ENCODE assay signal across 10 cellular contexts in the genomic region with DNA sequence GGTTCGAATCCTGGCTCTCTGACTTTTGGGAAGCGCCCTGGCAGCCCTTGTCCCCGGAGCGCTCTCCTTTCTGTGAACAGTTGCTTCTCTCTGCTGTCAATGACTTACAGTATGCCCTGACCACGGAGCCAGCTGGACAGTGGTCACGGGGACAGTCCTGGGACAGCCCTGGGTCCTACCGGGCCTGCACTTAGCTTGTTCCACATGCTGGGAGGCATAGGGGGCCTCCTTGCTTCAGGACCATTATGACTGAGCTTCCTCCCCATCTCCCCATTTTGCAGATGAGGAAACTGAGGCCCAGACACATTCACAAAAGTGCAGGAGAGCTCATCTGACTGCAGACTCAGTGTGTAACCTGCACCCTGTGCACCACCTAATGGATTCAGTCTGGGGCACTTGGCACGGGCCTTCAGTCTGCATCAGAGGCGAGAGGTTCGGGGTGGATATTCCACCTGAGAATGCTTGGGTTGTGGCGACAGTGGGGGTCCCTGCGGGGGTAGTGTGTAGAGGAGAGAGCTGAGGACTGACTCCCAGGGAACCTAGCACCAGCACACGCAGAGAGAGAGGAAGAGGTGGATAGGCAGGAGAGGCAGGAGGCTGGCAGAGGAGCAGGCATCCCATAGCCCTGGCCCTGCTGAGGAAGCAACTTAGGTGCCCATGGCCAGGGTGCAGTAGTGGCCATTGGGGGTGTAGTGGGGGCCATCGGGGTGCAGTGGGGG. TPM values are rescaled to one million over a fixed set of nuclear protein-coding genes. Genes with fewer than 3 reads are reported as not detected.
A peak's percentile ranks its signal among the peaks of the same experiment; 100 is the strongest.
DNase-seq lines count a peak whose midpoint lies in the region; TF ChIP-seq lines count a peak whose summit lies in the region.
"Had no signal": no experiment of that assay in that cellular context is flagged by ENCODE, and none has a peak within 500 bp of the region (broad histone marks: within the 10 kb centered on the region; RNA-seq: fewer than 3 reads in every experiment).

No MANE protein-coding gene starts in this region.

- H3K27me3 ChIP-seq in A673 (replicated peaks; ENCODE audit: insufficient read depth, low read depth, low read length, poor library complexity) (no peaks in the 10 kb centered on the region), Peyer's patch (no peaks in the 10 kb centered on the region), esophagus (ENCODE audit: control insufficient read depth in 1 of 2, insufficient read depth in 2 of 2, low read length in 2 of 2) (no peaks in the 10 kb centered on the region), neural progenitor cell (no peaks in the 10 kb centered on the region)

- H4K20me1 ChIP-seq in neural progenitor cell (ENCODE audit: low read depth): peaks cover 49% of the 10 kb centered on the region

- no peaks in the 10 kb centered on the region for H3F3A ChIP-seq in neural progenitor cell (ENCODE audit: low read depth)

- H3K4me1 Mint-ChIP-seq in neural progenitor cell: peaks cover 22% of the 10 kb centered on the region
- H3K4me1 Mint-ChIP-seq: activated naive CD4-positive, alpha-beta T cell treated with anti-CD3 and anti-CD28 coated beads, Interleukin-2, amount 50 U/mL, for 24 hours had no signal

- intact Hi-C loops in A673 (cut with micrococcal nuclease; ENCODE audit: unreplicated experiment): no loop called here

- H3K36me3 ChIP-seq in A673 (ENCODE audit: insufficient read depth, low read length, poor library complexity, severe bottlenecking) (no peaks in the 10 kb centered on the region), Peyer's patch (no peaks in the 10 kb centered on the region), esophagus (ENCODE audit: control insufficient read depth in 2 of 2, insufficient read depth in 2 of 2, low read length in 1 of 2) (no peaks in the 10 kb centered on the region), neural progenitor cell (no peaks in the 10 kb centered on the region)

- DNase-seq in A673 (ENCODE audit: low spot score) (no peak), Peyer's patch (peak in 1 of 3 donors; percentile 4), neural progenitor cell (ENCODE audit: low spot score) (no peak), NCI-H146 treated with DMSO at 0.1 percent for 48 hours (lab: John Stamatoyannopoulos, UW; ENCODE audit: unreplicated experiment) (no peak), DMS 273 treated with DMSO at 0.1 percent for 48 hours (lab: John Stamatoyannopoulos, UW) (no peak), SKM-1 (lab: John Stamatoyannopoulos, UW; ENCODE audit: unreplicated experiment) (no peak), cerebellum (ENCODE audit: low spot score) (no peak)
- DNase-seq: CD4-positive, alpha-beta memory T cell had no signal

- 90 to 91% methylated on average over 13 to 14 of the region's 14 CpGs for WGBS in esophagus, 2 donors

- POLR2A ChIA-PET in A673 (lab: Charles Lee; ENCODE audit: low non-redundant PET): no interaction called here

- peak overlapping the region; percentile 89 for H3K4me2 ChIP-seq in neural progenitor cell

- TF ChIP-seq POLR2A in Peyer's patch (IDR thresholded peaks at IDR 0.05): no peak

- H3K9me3 ChIP-seq in A673 (ENCODE audit: low read depth, low read length, poor library complexity, severe bottlenecking): no peaks in the 10 kb centered on the region
- no peaks in the 10 kb centered on the region for H3K9me3 ChIP-seq in Peyer's patch
- H3K9me3 ChIP-seq in esophagus (ENCODE audit: control insufficient read depth in 2 of 2, insufficient read depth in 1 of 2, low read depth in 1 of 2, low read length in 1 of 2): no peaks in the 10 kb centered on the region
- no peaks in the 10 kb centered on the region for H3K9me3 ChIP-seq in neural progenitor cell (ENCODE audit: low read depth)

- H3K27ac ChIP-seq in A673 (ENCODE audit: low read depth, low read length, poor library complexity, severe bottlenecking): no peak overlapping the region
- H3K27ac ChIP-seq in Peyer's patch: peak overlapping the region in 1 of 4 donors; percentile 64
- H3K27ac ChIP-seq in esophagus (ENCODE audit: low read depth in 2 of 2, low read length in 1 of 2): no peak overlapping the region
- H3K27ac ChIP-seq in neural progenitor cell: no peak overlapping the region

- CTCF ChIA-PET in A673 (lab: Charles Lee): no interaction called here

- BruUV-seq in A673 (replicated peaks; lab: Mats Ljungman, UMichigan): no TSS peak

- TF ChIP-seq CTCF in A673 (conservative IDR thresholded peaks at IDR 0.05; ENCODE audit: low read depth, low read length) (no peak), Peyer's patch (IDR thresholded peaks at IDR 0.05) (no peak), neural progenitor cell (IDR thresholded peaks at IDR 0.05) (no peak)

- H3K27ac Mint-ChIP-seq in neural progenitor cell: peak overlapping the region; percentile 85
- H3K27ac Mint-ChIP-seq: activated naive CD4-positive, alpha-beta T cell treated with anti-CD3 and anti-CD28 coated beads, Interleukin-2, amount 50 U/mL, for 24 hours; CD4-positive, alpha-beta memory T cell had no signal

- H3K27me3 Mint-ChIP-seq in neural progenitor cell (ENCODE audit: insufficient read depth, low read depth): peaks cover 12% of the 10 kb centered on the region

- H3K4me3 ChIP-seq in A673 (ENCODE audit: low read depth, low read length, poor library complexity, severe bottlenecking): peak overlapping the region; percentile 54
- H3K4me3 ChIP-seq in Peyer's patch: peak overlapping the region in 3 of 4 donors; percentile 61 to 89 (median 80)
- H3K4me3 ChIP-seq in esophagus (ENCODE audit: low read depth in 1 of 2, low read length in 2 of 2): peak overlapping the region; percentile 78 to 91
- H3K4me3 ChIP-seq in neural progenitor cell: peak overlapping the region; percentile 97

- H3K79me2 ChIP-seq in neural progenitor cell (ENCODE audit: low read depth): peaks cover 69% of the 10 kb centered on the region

- H2AFZ ChIP-seq in neural progenitor cell (replicated peaks): no peak overlapping the region

- H3K36me3 Mint-ChIP-seq in neural progenitor cell: peaks cover 11% of the 10 kb centered on the region
- H3K36me3 Mint-ChIP-seq: activated naive CD4-positive, alpha-beta T cell treated with anti-CD3 and anti-CD28 coated beads, Interleukin-2, amount 50 U/mL, for 24 hours; CD4-positive, alpha-beta memory T cell had no signal

- peak overlapping the region; percentile 94 for H3K4me3 Mint-ChIP-seq in neural progenitor cell
- H3K4me3 Mint-ChIP-seq: activated naive CD4-positive, alpha-beta T cell treated with anti-CD3 and anti-CD28 coated beads, Interleukin-2, amount 50 U/mL, for 24 hours had no signal

- H3K9me3 Mint-ChIP-seq in neural progenitor cell: peaks cover 5% of the 10 kb centered on the region
- H3K9me3 Mint-ChIP-seq: activated naive CD4-positive, alpha-beta T cell treated with anti-CD3 and anti-CD28 coated beads, Interleukin-2, amount 50 U/mL, for 24 hours had no signal

- H3K4me1 ChIP-seq in A673 (ENCODE audit: insufficient read depth, low read length, poor library complexity, severe bottlenecking): peaks cover 13% of the 10 kb centered on the region
- H3K4me1 ChIP-seq in Peyer's patch: peaks cover 0 to 14% (median 0%) of the 10 kb centered on the region in 4 donors
- peaks cover 7 to 28% of the 10 kb centered on the region in 2 donors for H3K4me1 ChIP-seq in esophagus (ENCODE audit: control insufficient read depth in 2 of 2, insufficient read depth in 2 of 2, low read length in 1 of 2)
- H3K4me1 ChIP-seq in neural progenitor cell: no peaks in the 10 kb centered on the region

- H3K9ac ChIP-seq in neural progenitor cell: no peak overlapping the region

RNA-seq across cellular contexts. Expression of a gene that starts 1.6 kb away (rescaled TPM):
- total RNA-seq in A673 (2021): 30.7 and 37.3 TPM in 2 replicates
- 100 to 1,000 TPM in 2 of 4 donors, 10 to 100 TPM in 2; 42.0 to 117 (median 92.2) TPM for total RNA-seq in Peyer's patch
- polyA plus RNA-seq in esophagus: 10 to 100 TPM; 11.4 to 17.5 TPM
- 67.0 and 72.6 TPM in 2 replicates for total RNA-seq in neural progenitor cell (ENCODE audit: low replicate concordance)
- total RNA-seq in cerebellum: 47.7 TPM
- polyA plus RNA-seq: CD4-positive, alpha-beta memory T cell had no signal
